Comparison of ENCODE assay signal across 1 cellular context in genomic region chr16:68737046-68737729, GRCh38.
TF ChIP-seq lines count a peak whose summit lies in the region.

Gene CDH1, plus strand, starts transcription at chr16:68737292. Its CDS starts 124 bp downstream, at chr16:68737416.

TF ChIP-seq in HepG2, 621 proteins besides CTCF, POLR2A, EP300 and RAD21 (continued from another document and continues in another):
- TF ChIP-seq SP2 (CRISPR knock-in tag; IDR thresholded peaks at IDR 0.05), result peak; percentile 49
- 0 out of 2 replicates have a peak, but pooled peaks have one; percentile 24 for TF ChIP-seq ZSCAN29 (CRISPR knock-in tag; conservative IDR thresholded peaks at IDR 0.05)
- TF ChIP-seq ZNF326 (CRISPR knock-in tag; IDR thresholded peaks at IDR 0.05; ENCODE audit: borderline replicate concordance), result no peak
- peak; percentile 40; the same call in 1 of the 2 replicates for TF ChIP-seq SP4 (CRISPR knock-in tag; IDR thresholded peaks at IDR 0.05)
- TF ChIP-seq ZNF337 (CRISPR knock-in tag; IDR thresholded peaks at IDR 0.05; ENCODE audit: borderline replicate concordance, low read depth), result 0 out of 2 replicates have a peak, but pooled peaks have one; percentile 35
- TF ChIP-seq ZNF224 (CRISPR knock-in tag; IDR thresholded peaks at IDR 0.05), result no peak
- TF ChIP-seq ZNF660 (CRISPR knock-in tag; IDR thresholded peaks at IDR 0.05; ENCODE audit: borderline replicate concordance, low read depth), result no peak
- no peak for TF ChIP-seq ZNF629 (CRISPR knock-in tag; conservative IDR thresholded peaks at IDR 0.05)
- TF ChIP-seq ZIK1 (CRISPR knock-in tag; IDR thresholded peaks at IDR 0.05; ENCODE audit: borderline replicate concordance, low read depth), result 0 out of 2 replicates have a peak, but pooled peaks have one; percentile 27
- TF ChIP-seq MYNN (CRISPR knock-in tag; IDR thresholded peaks at IDR 0.05; ENCODE audit: low read depth), result no peak
- no peak for TF ChIP-seq ZBTB14 (CRISPR knock-in tag; IDR thresholded peaks at IDR 0.05)
- TF ChIP-seq ZNF564 (CRISPR knock-in tag; IDR thresholded peaks at IDR 0.05), result no peak
- no peak for TF ChIP-seq KDM5A (IDR thresholded peaks at IDR 0.05; ENCODE audit: borderline replicate concordance, low read length)
- peak; percentile 78 for TF ChIP-seq ZNF777 (CRISPR knock-in tag; IDR thresholded peaks at IDR 0.05)
- TF ChIP-seq, protein P1, sequence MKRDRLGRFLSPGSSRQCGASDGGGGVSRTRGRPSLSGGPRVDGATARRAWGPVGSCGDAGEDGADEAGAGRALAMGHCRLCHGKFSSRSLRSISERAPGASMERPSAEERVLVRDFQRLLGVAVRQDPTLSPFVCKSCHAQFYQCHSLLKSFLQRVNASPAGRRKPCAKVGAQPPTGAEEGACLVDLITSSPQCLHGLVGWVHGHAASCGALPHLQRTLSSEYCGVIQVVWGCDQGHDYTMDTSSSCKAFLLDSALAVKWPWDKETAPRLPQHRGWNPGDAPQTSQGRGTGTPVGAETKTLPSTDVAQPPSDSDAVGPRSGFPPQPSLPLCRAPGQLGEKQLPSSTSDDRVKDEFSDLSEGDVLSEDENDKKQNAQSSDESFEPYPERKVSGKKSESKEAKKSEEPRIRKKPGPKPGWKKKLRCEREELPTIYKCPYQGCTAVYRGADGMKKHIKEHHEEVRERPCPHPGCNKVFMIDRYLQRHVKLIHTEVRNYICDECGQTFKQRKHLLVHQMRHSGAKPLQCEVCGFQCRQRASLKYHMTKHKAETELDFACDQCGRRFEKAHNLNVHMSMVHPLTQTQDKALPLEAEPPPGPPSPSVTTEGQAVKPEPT (CRISPR knock-in tag; IDR thresholded peaks at IDR 0.05; ENCODE audit: low read depth), result peak; percentile 30; the same call in 1 of the 2 replicates
- TF ChIP-seq TCF7L2 (IDR thresholded peaks at IDR 0.05; ENCODE audit: low read depth, low read length), result no peak
- TF ChIP-seq, protein P2, sequence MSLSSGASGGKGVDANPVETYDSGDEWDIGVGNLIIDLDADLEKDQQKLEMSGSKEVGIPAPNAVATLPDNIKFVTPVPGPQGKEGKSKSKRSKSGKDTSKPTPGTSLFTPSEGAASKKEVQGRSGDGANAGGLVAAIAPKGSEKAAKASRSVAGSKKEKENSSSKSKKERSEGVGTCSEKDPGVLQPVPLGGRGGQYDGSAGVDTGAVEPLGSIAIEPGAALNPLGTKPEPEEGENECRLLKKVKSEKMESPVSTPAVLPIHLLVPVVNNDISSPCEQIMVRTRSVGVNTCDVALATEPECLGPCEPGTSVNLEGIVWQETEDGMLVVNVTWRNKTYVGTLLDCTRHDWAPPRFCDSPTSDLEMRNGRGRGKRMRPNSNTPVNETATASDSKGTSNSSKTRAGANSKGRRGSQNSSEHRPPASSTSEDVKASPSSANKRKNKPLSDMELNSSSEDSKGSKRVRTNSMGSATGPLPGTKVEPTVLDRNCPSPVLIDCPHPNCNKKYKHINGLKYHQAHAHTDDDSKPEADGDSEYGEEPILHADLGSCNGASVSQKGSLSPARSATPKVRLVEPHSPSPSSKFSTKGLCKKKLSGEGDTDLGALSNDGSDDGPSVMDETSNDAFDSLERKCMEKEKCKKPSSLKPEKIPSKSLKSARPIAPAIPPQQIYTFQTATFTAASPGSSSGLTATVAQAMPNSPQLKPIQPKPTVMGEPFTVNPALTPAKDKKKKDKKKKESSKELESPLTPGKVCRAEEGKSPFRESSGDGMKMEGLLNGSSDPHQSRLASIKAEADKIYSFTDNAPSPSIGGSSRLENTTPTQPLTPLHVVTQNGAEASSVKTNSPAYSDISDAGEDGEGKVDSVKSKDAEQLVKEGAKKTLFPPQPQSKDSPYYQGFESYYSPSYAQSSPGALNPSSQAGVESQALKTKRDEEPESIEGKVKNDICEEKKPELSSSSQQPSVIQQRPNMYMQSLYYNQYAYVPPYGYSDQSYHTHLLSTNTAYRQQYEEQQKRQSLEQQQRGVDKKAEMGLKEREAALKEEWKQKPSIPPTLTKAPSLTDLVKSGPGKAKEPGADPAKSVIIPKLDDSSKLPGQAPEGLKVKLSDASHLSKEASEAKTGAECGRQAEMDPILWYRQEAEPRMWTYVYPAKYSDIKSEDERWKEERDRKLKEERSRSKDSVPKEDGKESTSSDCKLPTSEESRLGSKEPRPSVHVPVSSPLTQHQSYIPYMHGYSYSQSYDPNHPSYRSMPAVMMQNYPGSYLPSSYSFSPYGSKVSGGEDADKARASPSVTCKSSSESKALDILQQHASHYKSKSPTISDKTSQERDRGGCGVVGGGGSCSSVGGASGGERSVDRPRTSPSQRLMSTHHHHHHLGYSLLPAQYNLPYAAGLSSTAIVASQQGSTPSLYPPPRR (CRISPR knock-in tag; IDR thresholded peaks at IDR 0.05; ENCODE audit: borderline replicate concordance), result 0 out of 2 replicates have a peak, but pooled peaks have one; percentile 41
- no peak; the same call in 1 of the 2 replicates for TF ChIP-seq TFDP2 (CRISPR knock-in tag; IDR thresholded peaks at IDR 0.05)
- TF ChIP-seq SP1 (IDR thresholded peaks at IDR 0.05), result no peak
- TF ChIP-seq SP1 (CRISPR knock-in tag; IDR thresholded peaks at IDR 0.05), result peak; percentile 32; the same call in 1 of the 2 replicates
- no peak for TF ChIP-seq ZNF746 (CRISPR knock-in tag; IDR thresholded peaks at IDR 0.05)
- TF ChIP-seq MEIS1 (CRISPR knock-in tag; IDR thresholded peaks at IDR 0.05; ENCODE audit: borderline replicate concordance), result 0 out of 2 replicates have a peak, but pooled peaks have one; percentile 66
- TF ChIP-seq AKAP8 (CRISPR knock-in tag; IDR thresholded peaks at IDR 0.05), result no peak
- TF ChIP-seq, protein P3, sequence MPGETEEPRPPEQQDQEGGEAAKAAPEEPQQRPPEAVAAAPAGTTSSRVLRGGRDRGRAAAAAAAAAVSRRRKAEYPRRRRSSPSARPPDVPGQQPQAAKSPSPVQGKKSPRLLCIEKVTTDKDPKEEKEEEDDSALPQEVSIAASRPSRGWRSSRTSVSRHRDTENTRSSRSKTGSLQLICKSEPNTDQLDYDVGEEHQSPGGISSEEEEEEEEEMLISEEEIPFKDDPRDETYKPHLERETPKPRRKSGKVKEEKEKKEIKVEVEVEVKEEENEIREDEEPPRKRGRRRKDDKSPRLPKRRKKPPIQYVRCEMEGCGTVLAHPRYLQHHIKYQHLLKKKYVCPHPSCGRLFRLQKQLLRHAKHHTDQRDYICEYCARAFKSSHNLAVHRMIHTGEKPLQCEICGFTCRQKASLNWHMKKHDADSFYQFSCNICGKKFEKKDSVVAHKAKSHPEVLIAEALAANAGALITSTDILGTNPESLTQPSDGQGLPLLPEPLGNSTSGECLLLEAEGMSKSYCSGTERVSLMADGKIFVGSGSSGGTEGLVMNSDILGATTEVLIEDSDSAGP (CRISPR knock-in tag; IDR thresholded peaks at IDR 0.05; ENCODE audit: borderline replicate concordance), result peak; percentile 55; the same call in 1 of the 2 replicates
- no peak for TF ChIP-seq IRX3 (CRISPR knock-in tag; IDR thresholded peaks at IDR 0.05; ENCODE audit: borderline replicate concordance, low read depth)
- TF ChIP-seq ZNF790 (CRISPR knock-in tag; IDR thresholded peaks at IDR 0.05; ENCODE audit: borderline replicate concordance), result peak; percentile 74; the same call in 1 of the 2 replicates
- TF ChIP-seq ZFX (CRISPR knock-in tag; IDR thresholded peaks at IDR 0.05; ENCODE audit: low read depth), result peak; percentile 47; the same call in 1 of the 2 replicates
- peak; percentile 71; the same call in 1 of the 2 replicates for TF ChIP-seq LBX2 (CRISPR knock-in tag; IDR thresholded peaks at IDR 0.05; ENCODE audit: borderline replicate concordance)
- TF ChIP-seq ZNF605 (CRISPR knock-in tag; IDR thresholded peaks at IDR 0.05), result 0 out of 2 replicates have a peak, but pooled peaks have one; percentile 9
- peak; percentile 60; the same call in 1 of the 2 replicates for TF ChIP-seq NRL (CRISPR knock-in tag; IDR thresholded peaks at IDR 0.05; ENCODE audit: borderline replicate concordance)
- TF ChIP-seq HNRNPK (IDR thresholded peaks at IDR 0.05; ENCODE audit: low read depth, low read length, poor library complexity, severe bottlenecking), result peak; percentile 34
- TF ChIP-seq ZBTB7A (CRISPR knock-in tag; IDR thresholded peaks at IDR 0.05), result peak; percentile 32; the same call in 1 of the 2 replicates
- TF ChIP-seq ELF4 (CRISPR knock-in tag; IDR thresholded peaks at IDR 0.05; ENCODE audit: borderline replicate concordance), result no peak
- TF ChIP-seq ZFY (CRISPR knock-in tag; IDR thresholded peaks at IDR 0.05), result no peak
- TF ChIP-seq PHF8 (CRISPR knock-in tag; IDR thresholded peaks at IDR 0.05), result no peak
- TF ChIP-seq WIZ (CRISPR knock-in tag; IDR thresholded peaks at IDR 0.05), result 0 out of 2 replicates have a peak, but pooled peaks have one; percentile 60
- TF ChIP-seq ZNF281 (CRISPR knock-in tag; IDR thresholded peaks at IDR 0.05; ENCODE audit: borderline replicate concordance), result no peak
- 0 out of 2 replicates have a peak, but pooled peaks have one; percentile 9 for TF ChIP-seq TFAP4 (IDR thresholded peaks at IDR 0.05; ENCODE audit: borderline replicate concordance, low read depth)
- TF ChIP-seq FOXC1 (CRISPR knock-in tag; IDR thresholded peaks at IDR 0.05; ENCODE audit: borderline replicate concordance), result 0 out of 2 replicates have a peak, but pooled peaks have one; percentile 27
- TF ChIP-seq RXRB (CRISPR knock-in tag; IDR thresholded peaks at IDR 0.05; ENCODE audit: borderline replicate concordance), result no peak
- TF ChIP-seq ZNF446 (CRISPR knock-in tag; IDR thresholded peaks at IDR 0.05), result 0 out of 2 replicates have a peak, but pooled peaks have one; percentile 73
- peak; percentile 13; the same call in 1 of the 2 replicates for TF ChIP-seq HDAC2 (CRISPR knock-in tag; IDR thresholded peaks at IDR 0.05)
- TF ChIP-seq ZNF235 (CRISPR knock-in tag; IDR thresholded peaks at IDR 0.05; ENCODE audit: borderline replicate concordance), result no peak
- 0 out of 2 replicates have a peak, but pooled peaks have one; percentile 40 for TF ChIP-seq ZSCAN25 (CRISPR knock-in tag; IDR thresholded peaks at IDR 0.05)
- TF ChIP-seq ATF3 (CRISPR knock-in tag; IDR thresholded peaks at IDR 0.05), result 0 out of 2 replicates have a peak, but pooled peaks have one; percentile 12
- peak; percentile 83 for TF ChIP-seq NFYB (CRISPR knock-in tag; IDR thresholded peaks at IDR 0.05)
- no peak for TF ChIP-seq FOXM1 (CRISPR knock-in tag; IDR thresholded peaks at IDR 0.05)
- TF ChIP-seq ZNF335 (CRISPR knock-in tag; IDR thresholded peaks at IDR 0.05), result no peak
- 0 out of 2 replicates have a peak, but pooled peaks have one; percentile 21 for TF ChIP-seq RBFOX2 (IDR thresholded peaks at IDR 0.05; ENCODE audit: low read depth, low read length)
